Comparison of ENCODE assay signal across 12 cellular contexts in genomic region chr11:110778351-110778750, GRCh38.
DNase-seq lines count a peak whose midpoint lies in the region; ATAC-seq and TF ChIP-seq lines count a peak whose summit lies in the region.
"Had no signal": no experiment of that assay in that cellular context is flagged by ENCODE, and none has a peak within 500 bp of the region (broad histone marks: within the 10 kb centered on the region; RNA-seq: fewer than 3 reads in every experiment).

No MANE protein-coding gene starts in this region.

- H3K4ac ChIP-seq in IMR-90 (ENCODE audit: low read depth, low read length): peak overlapping the region; percentile 80

- intact Hi-C loops in IMR-90 (cut with micrococcal nuclease): no loop called here
- intact Hi-C loops in transverse colon (cut with DNase I; ENCODE audit: low total_unique reads): no loop called here

- POLR2A ChIA-PET in IMR-90 (lab: Charles Lee; ENCODE audit: unreplicated experiment): no interaction called here

- no peaks in the 10 kb centered on the region for H3K9me1 ChIP-seq in IMR-90 (ENCODE audit: insufficient read depth, low read length)

- dilution Hi-C loops in IMR-90 (cut with HindIII; ENCODE audit: low sequenced_read_pairs, unreplicated experiment): no loop called here

- peak overlapping the region; percentile 41; the same call in 2 of the 3 replicates for H2BK15ac ChIP-seq in IMR-90 (ENCODE audit: low read depth, low read length)

- peak overlapping the region; percentile 43 to 81 for H4K8ac ChIP-seq in IMR-90 (ENCODE audit: low read depth in 2 of 2, low read length in 2 of 2)

- no peak overlapping the region for H3K9ac ChIP-seq in IMR-90 (ENCODE audit: low read depth, low read length)
- no peak overlapping the region for H3K9ac ChIP-seq in fibroblast of lung (ENCODE audit: insufficient read depth, low read length)

- no peak for TF ChIP-seq EP300 in transverse colon (IDR thresholded peaks at IDR 0.05; ENCODE audit: low read depth)

- peak overlapping the region; percentile 33 for H3K14ac ChIP-seq in IMR-90 (replicated peaks; ENCODE audit: low read depth, low read length)

- H3K27ac ChIP-seq in IMR-90 (ENCODE audit: insufficient read depth, low read length) (peak overlapping the region; percentile 87), fibroblast of lung (ENCODE audit: insufficient read depth, low read length) (no peak overlapping the region), transverse colon (peak overlapping the region; percentile 52 to 67 (median 58)), WERI-Rb-1 (no peak overlapping the region)

- H2BK5ac ChIP-seq in IMR-90 (ENCODE audit: low read depth, low read length, poor library complexity, severe bottlenecking): peak overlapping the region; percentile 79

- H4K91ac ChIP-seq in IMR-90 (ENCODE audit: insufficient read depth, low read depth, low read length): peak overlapping the region; percentile 64

- peak overlapping the region; percentile 75 for H2BK20ac ChIP-seq in IMR-90 (ENCODE audit: low read depth, low read length)

- H2AK9ac ChIP-seq in IMR-90 (replicated peaks; ENCODE audit: low read depth, low read length, poor library complexity): no peak overlapping the region

- no peak for TF ChIP-seq RAD21 in IMR-90 (IDR thresholded peaks at IDR 0.05; ENCODE audit: low read length)

- H2AFZ ChIP-seq in IMR-90 (replicated peaks; ENCODE audit: low read length, poor library complexity): peak overlapping the region; percentile 27
- peak overlapping the region; percentile 13 for H2AFZ ChIP-seq in fibroblast of lung (ENCODE audit: low read length)

- H3K27me3 ChIP-seq in IMR-90 (ENCODE audit: control insufficient read depth, insufficient read depth, low read length) (no peaks in the 10 kb centered on the region), fibroblast of lung (ENCODE audit: control insufficient read depth, insufficient read depth, low read length) (no peaks in the 10 kb centered on the region), transverse colon (no peaks in the 10 kb centered on the region), WERI-Rb-1 (ENCODE audit: insufficient read depth, low read depth, severe bottlenecking) (no peaks in the 10 kb centered on the region)

- H3K18ac ChIP-seq in IMR-90 (ENCODE audit: low read depth, low read length): peak overlapping the region; percentile 50

- peak overlapping the region; percentile 89 for H2BK120ac ChIP-seq in IMR-90 (ENCODE audit: low read depth, low read length)

- H2AK5ac ChIP-seq in IMR-90 (ENCODE audit: low read depth, low read length): peak overlapping the region; percentile 89

- H3K79me1 ChIP-seq in IMR-90 (ENCODE audit: low read depth in 1 of 2, low read length in 2 of 2): no peaks in the 10 kb centered on the region

- peak overlapping the region; percentile 51 for H3K23ac ChIP-seq in IMR-90 (ENCODE audit: low read depth, low read length)

- in situ Hi-C loops in IMR-90 (cut with MboI; ENCODE audit: low sequenced_read_pairs) (no loop called here), transverse colon (cut with MboI; ENCODE audit: low pct_ligation_motif_present in 1 of 4, low pct_unique_long_range_greater_than_20kb in 1 of 4, low sequenced_read_pairs in 3 of 4) (no loop called here)

- H3K56ac ChIP-seq in IMR-90 (ENCODE audit: extremely low read depth, insufficient read depth, low read length): peak overlapping the region; percentile 76; the same call in 1 of the 2 replicates

- peaks cover 8% of the 10 kb centered on the region for H3K4me1 ChIP-seq in IMR-90 (ENCODE audit: control insufficient read depth, insufficient read depth, low read length)
- peaks cover 6% of the 10 kb centered on the region for H3K4me1 ChIP-seq in fibroblast of lung (ENCODE audit: control insufficient read depth, extremely low read depth, insufficient read depth, low read length)
- peaks cover 0 to 33% (median 2%) of the 10 kb centered on the region in 4 donors for H3K4me1 ChIP-seq in transverse colon

- peak; percentile 70 for ATAC-seq in GM21360 (IDR thresholded peaks at IDR 0.05; ENCODE audit: unreplicated experiment)
- ATAC-seq in IMR-90 (ENCODE audit: low read depth): peak; percentile 69
- ATAC-seq: effector memory CD8-positive, alpha-beta T cell; PC-3 had no signal

- no peaks in the 10 kb centered on the region for H3K79me2 ChIP-seq in fibroblast of lung (ENCODE audit: control insufficient read depth, insufficient read depth, low read length)

- TF ChIP-seq POLR2A in IMR-90 (IDR thresholded peaks at IDR 0.05; ENCODE audit: low read depth, low read length) (no peak), transverse colon (IDR thresholded peaks at IDR 0.05) (no peak)

- H4K20me1 ChIP-seq in IMR-90 (ENCODE audit: insufficient read depth, low read length): no peaks in the 10 kb centered on the region
- H4K20me1 ChIP-seq in fibroblast of lung (ENCODE audit: control insufficient read depth, extremely low read depth, insufficient read depth, low read length): no peaks in the 10 kb centered on the region

- TF ChIP-seq CTCF in IMR-90 (conservative IDR thresholded peaks at IDR 0.05; ENCODE audit: low read depth, low read length) (no peak), fibroblast of lung (conservative IDR thresholded peaks at IDR 0.05 in 1 of 2, IDR thresholded peaks at IDR 0.05 in 1 of 2; ENCODE audit: low read depth in 1 of 2, low read length in 2 of 2) (no peak), transverse colon (IDR thresholded peaks at IDR 0.05) (no peak), WERI-Rb-1 (IDR thresholded peaks at IDR 0.05; ENCODE audit: low read depth, low read length) (no peak)

- H3K36me3 ChIP-seq in IMR-90 (ENCODE audit: control insufficient read depth, insufficient read depth, low read length) (no peaks in the 10 kb centered on the region), fibroblast of lung (ENCODE audit: control insufficient read depth, insufficient read depth, low read length) (no peaks in the 10 kb centered on the region), transverse colon (no peaks in the 10 kb centered on the region), WERI-Rb-1 (no peaks in the 10 kb centered on the region)

- no TSS peak for BruUV-seq in IMR-90 (replicated peaks; lab: Mats Ljungman, UMichigan)

- DNase-seq in IMR-90 (peak; percentile 48), fibroblast of lung (ENCODE audit: low read depth in 2 of 2) (peak in 1 of 2 donors; percentile 57), transverse colon (no peak), pons (ENCODE audit: low spot score) (no peak), activated gamma-delta T cell (lab: John Stamatoyannopoulos, UW) (no peak), WERI-Rb-1 (no peak)
- DNase-seq: activated naive CD4-positive, alpha-beta T cell; effector memory CD8-positive, alpha-beta T cell; NCI-H1092 treated with DMSO at 0.1 percent for 48 hours; posterior cingulate gyrus had no signal

- H3K4me3 ChIP-seq in IMR-90 (ENCODE audit: insufficient read depth, low read depth, low read length) (no peak overlapping the region), fibroblast of lung (replicated peaks in 1 of 4; ENCODE audit: control extremely low read depth in 1 of 4, insufficient read depth in 1 of 4, low read depth in 3 of 4, low read length in 4 of 4) (no peak overlapping the region), transverse colon (no peak overlapping the region), WERI-Rb-1 (ENCODE audit: low read depth, low read length) (no peak overlapping the region)

- no CpG with 5 or more reads among the region's 1 CpG for WGBS in IMR-90 (ENCODE audit: extremely low coverage in 2 of 2, insufficient read length in 1 of 2), 2 experiments
- WGBS in transverse colon (ENCODE audit: low coverage in 1 of 2), 2 donors: 17% methylated on average over 1 of the region's 1 CpG

- CTCF ChIA-PET in IMR-90 (lab: Yijun Ruan, JAX): no interaction called here

- peak overlapping the region; percentile 14; the same call in 1 of the 2 replicates for H3K4me2 ChIP-seq in IMR-90 (ENCODE audit: low read depth, low read length)
- no peak overlapping the region for H3K4me2 ChIP-seq in fibroblast of lung (ENCODE audit: extremely low read depth, insufficient read depth, low read length)

- peaks cover 6% of the 10 kb centered on the region for H3K9me3 ChIP-seq in IMR-90 (ENCODE audit: control insufficient read depth, insufficient read depth, low read length)
- H3K9me3 ChIP-seq in fibroblast of lung (ENCODE audit: control insufficient read depth, insufficient read depth, low read depth, low read length): no peaks in the 10 kb centered on the region
- H3K9me3 ChIP-seq in transverse colon: peaks cover 0 to 5% of the 10 kb centered on the region in 2 donors
- peaks cover 3% of the 10 kb centered on the region for H3K9me3 ChIP-seq in WERI-Rb-1 (ENCODE audit: severe bottlenecking)

- H4K5ac ChIP-seq in IMR-90 (ENCODE audit: low read depth, low read length): peak overlapping the region; percentile 51; the same call in 1 of the 2 replicates

TF ChIP-seq in IMR-90, 13 proteins besides CTCF, POLR2A, EP300 and RAD21:
- TF ChIP-seq, protein P1, sequence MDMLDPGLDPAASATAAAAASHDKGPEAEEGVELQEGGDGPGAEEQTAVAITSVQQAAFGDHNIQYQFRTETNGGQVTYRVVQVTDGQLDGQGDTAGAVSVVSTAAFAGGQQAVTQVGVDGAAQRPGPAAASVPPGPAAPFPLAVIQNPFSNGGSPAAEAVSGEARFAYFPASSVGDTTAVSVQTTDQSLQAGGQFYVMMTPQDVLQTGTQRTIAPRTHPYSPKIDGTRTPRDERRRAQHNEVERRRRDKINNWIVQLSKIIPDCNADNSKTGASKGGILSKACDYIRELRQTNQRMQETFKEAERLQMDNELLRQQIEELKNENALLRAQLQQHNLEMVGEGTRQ (IDR thresholded peaks at IDR 0.05; ENCODE audit: low read depth, low read length): no peak
- TF ChIP-seq CHD1 (IDR thresholded peaks at IDR 0.05; ENCODE audit: low read depth, low read length) (no peak), MAFK (IDR thresholded peaks at IDR 0.05; ENCODE audit: low read depth, low read length) (no peak)
- TF ChIP-seq, protein P2, sequence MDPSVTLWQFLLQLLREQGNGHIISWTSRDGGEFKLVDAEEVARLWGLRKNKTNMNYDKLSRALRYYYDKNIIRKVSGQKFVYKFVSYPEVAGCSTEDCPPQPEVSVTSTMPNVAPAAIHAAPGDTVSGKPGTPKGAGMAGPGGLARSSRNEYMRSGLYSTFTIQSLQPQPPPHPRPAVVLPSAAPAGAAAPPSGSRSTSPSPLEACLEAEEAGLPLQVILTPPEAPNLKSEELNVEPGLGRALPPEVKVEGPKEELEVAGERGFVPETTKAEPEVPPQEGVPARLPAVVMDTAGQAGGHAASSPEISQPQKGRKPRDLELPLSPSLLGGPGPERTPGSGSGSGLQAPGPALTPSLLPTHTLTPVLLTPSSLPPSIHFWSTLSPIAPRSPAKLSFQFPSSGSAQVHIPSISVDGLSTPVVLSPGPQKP (IDR thresholded peaks at IDR 0.05; ENCODE audit: borderline replicate concordance, low read depth, low read length): no peak

Comparison
In these comparisons a context has a peak if more than half of its experiments do, and no peak if none do; other contexts are left out.
1. H3K27ac ChIP-seq: peak in IMR-90 (single experiment) and transverse colon (4 of 4); none in fibroblast of lung (single experiment) and WERI-Rb-1 (single experiment).